In genomic region chr15:40439461-40440299, GRCh38 we compare ENCODE assay signal across 10 cellular contexts. TPM values are rescaled to one million over a fixed set of nuclear protein-coding genes. Genes with fewer than 3 reads are reported as not detected.
DNase-seq lines count a peak whose midpoint lies in the region; ATAC-seq and TF ChIP-seq lines count a peak whose summit lies in the region.
"Had no signal": no experiment of that assay in that cellular context is flagged by ENCODE, and none has a peak within 500 bp of the region (broad histone marks: within the 10 kb centered on the region; RNA-seq: fewer than 3 reads in every experiment).

No MANE protein-coding gene starts in this region.

- H3K79me2 ChIP-seq in osteoblast (ENCODE audit: insufficient read depth, low read length), result peaks cover 27% of the 10 kb centered on the region

- TF ChIP-seq CTCF in osteoblast (IDR thresholded peaks at IDR 0.05; ENCODE audit: extremely low read depth, low read depth, low read length), result no peak

- H3K27me3 ChIP-seq in osteoblast (ENCODE audit: insufficient read depth, low read length), result peaks cover 51% of the 10 kb centered on the region

- peaks cover 0 to 2% of the 10 kb centered on the region in 2 donors for H3K36me3 Mint-ChIP-seq in activated T-cell treated with anti-CD3 and anti-CD28 coated beads, Interleukin-2, amount 50 U/mL, for 72 hours (ENCODE audit: insufficient read depth in 2 of 2)

- no peaks in the 10 kb centered on the region for H3K9me3 ChIP-seq in osteoblast (ENCODE audit: low read depth, low read length)

- peaks cover 61% of the 10 kb centered on the region for H3K4me1 Mint-ChIP-seq in activated T-cell treated with anti-CD3 and anti-CD28 coated beads, Interleukin-2, amount 50 U/mL, for 72 hours (ENCODE audit: low read depth)

- no peak overlapping the region for H3K27ac ChIP-seq in osteoblast (ENCODE audit: low read depth, low read length)
- H3K27ac ChIP-seq: 22Rv1, epithelial cell of prostate had no signal

- ATAC-seq in activated T-cell treated with anti-CD3 and anti-CD28 coated beads, Interleukin-2, amount 50 U/mL, for 72 hours (replicated peaks in 1 of 2), result no peak
- ATAC-seq in HG03521 (IDR thresholded peaks at IDR 0.05; ENCODE audit: unreplicated experiment), result no peak

- H3K36me3 ChIP-seq in osteoblast (ENCODE audit: insufficient read depth, low read length), result no peaks in the 10 kb centered on the region

- peaks cover 9% of the 10 kb centered on the region for H3K4me1 ChIP-seq in osteoblast (ENCODE audit: insufficient read depth, low read length)

- H3K27ac Mint-ChIP-seq in activated T-cell treated with anti-CD3 and anti-CD28 coated beads, Interleukin-2, amount 50 U/mL, for 72 hours, result peak overlapping the region; percentile 55

- H4K20me1 ChIP-seq in osteoblast (ENCODE audit: insufficient read depth, low read length), result peaks cover 27% of the 10 kb centered on the region

- H3K9me3 Mint-ChIP-seq in activated T-cell treated with anti-CD3 and anti-CD28 coated beads, Interleukin-2, amount 50 U/mL, for 72 hours, result no peaks in the 10 kb centered on the region

- H3K4me3 ChIP-seq in osteoblast (ENCODE audit: insufficient read depth, low read length), result peak overlapping the region; percentile 74

- DNase-seq in DMS79 treated with DMSO at 0.1 percent for 48 hours (lab: John Stamatoyannopoulos, UW) (peak; percentile 41), DMS79 (lab: John Stamatoyannopoulos, UW) (no peak), LoVo (ENCODE audit: low spot score) (peak; percentile 15), glomerular visceral epithelial cell (ENCODE audit: extremely low spot score) (peak; percentile 43), osteoblast (ENCODE audit: insufficient read length, low spot score, missing footprints) (peak; percentile 98), NCI-H446 treated with DMSO at 0.1 percent for 48 hours (lab: John Stamatoyannopoulos, UW) (no peak)
- DNase-seq in activated T-cell treated with anti-CD3 and anti-CD28 coated beads, Interleukin-2, amount 50 U/mL, for 72 hours, result peak; percentile 46 to 52

- H3K27me3 Mint-ChIP-seq in activated T-cell treated with anti-CD3 and anti-CD28 coated beads, Interleukin-2, amount 50 U/mL, for 72 hours (ENCODE audit: low read depth), result peaks cover 52% of the 10 kb centered on the region

- peak overlapping the region; percentile 97 for H3K4me2 ChIP-seq in osteoblast (ENCODE audit: insufficient read depth, low read length)

- H2AFZ ChIP-seq in osteoblast (ENCODE audit: low read length), result peak overlapping the region; percentile 58

- peak overlapping the region; percentile 85 to 96 for H3K4me3 Mint-ChIP-seq in activated T-cell treated with anti-CD3 and anti-CD28 coated beads, Interleukin-2, amount 50 U/mL, for 72 hours

RNA-seq across cellular contexts. Expression of gene BAHD1, which starts 1.1 kb away (rescaled TPM):
- total RNA-seq in activated T-cell treated with anti-CD3 and anti-CD28 coated beads, Interleukin-2, amount 50 U/mL, for 72 hours, result 10 to 100 TPM; 20.8 to 21.9 TPM
- 10.0 and 10.5 TPM in 2 replicates for total RNA-seq in osteoblast

RNA-seq across cellular contexts. Expression of gene CHST14, which starts 31.1 kb away (rescaled TPM):
- 1 to 10 TPM; 9.5 to 9.7 TPM for total RNA-seq in activated T-cell treated with anti-CD3 and anti-CD28 coated beads, Interleukin-2, amount 50 U/mL, for 72 hours
- total RNA-seq in osteoblast, result 13.4 and 13.6 TPM in 2 replicates

RNA-seq across cellular contexts. Expression of gene IVD, which starts 34.1 kb away (rescaled TPM):
- total RNA-seq in activated T-cell treated with anti-CD3 and anti-CD28 coated beads, Interleukin-2, amount 50 U/mL, for 72 hours, result 10 to 100 TPM; 61.2 to 75.5 TPM
- total RNA-seq in osteoblast, result 38.6 and 46.3 TPM in 2 replicates

RNA-seq across cellular contexts. Expression of gene KNSTRN, which starts 57.2 kb away (rescaled TPM):
- 10 to 100 TPM; 47.3 to 61.5 TPM for total RNA-seq in activated T-cell treated with anti-CD3 and anti-CD28 coated beads, Interleukin-2, amount 50 U/mL, for 72 hours
- total RNA-seq in osteoblast, result 19.9 and 28.6 TPM in 2 replicates

Comparison
In these comparisons a context has a peak if more than half of its experiments do, and no peak if none do; other contexts are left out.
1. DNase-seq: peak in DMS79 treated with DMSO at 0.1 percent for 48 hours (single experiment), LoVo (single experiment), activated T-cell treated with anti-CD3 and anti-CD28 coated beads, Interleukin-2, amount 50 U/mL, for 72 hours (2 of 2), glomerular visceral epithelial cell (single experiment) and osteoblast (single experiment); none in DMS79 (single experiment) and NCI-H446 treated with DMSO at 0.1 percent for 48 hours (single experiment).